Comparison of ENCODE assay signal across 23 cellular contexts in genomic region chr9:112542893-112543292, GRCh38.
"Had no signal": no experiment of that assay in that cellular context is flagged by ENCODE, and none has a peak within 500 bp of the region (broad histone marks: within the 10 kb centered on the region; RNA-seq: fewer than 3 reads in every experiment).

No MANE protein-coding gene starts in this region.

- H3K27me3 ChIP-seq: testis, transverse colon had no signal

- DNase-seq: activated CD4-positive, alpha-beta T cell treated with anti-CD3 and anti-CD28 coated beads for 4 hours; activated CD4-positive, alpha-beta T cell treated with anti-CD3 and anti-CD28 coated beads, Interleukin-2, amount 50 U/mL, for 4 hours; activated CD8-positive, alpha-beta memory T cell treated with anti-CD3 and anti-CD28 coated beads, Interleukin-2, amount 50 U/mL, for 48 hours; activated gamma-delta T cell; activated naive CD4-positive, alpha-beta T cell treated with anti-CD3 and anti-CD28 coated beads, Interleukin-2, amount 10 ng/mL, durations not matched to agents 7 days and 5 days; activated naive CD8-positive, alpha-beta T cell treated with anti-CD3 and anti-CD28 coated beads, Interleukin-2, amount 10 ng/mL, durations not matched to agents 7 days and 5 days; activated T-cell treated with anti-CD3 and anti-CD28 coated beads, Interleukin-2, amount 50 U/mL, for 24 hours; amniotic stem cell; caudate nucleus; head of caudate nucleus; naive thymus-derived CD8-positive, alpha-beta T cell; stimulated activated CD4-positive, alpha-beta T cell treated with anti-CD3 and anti-CD28 coated beads, Interleukin-12 subunit alpha, Interleukin-12 subunit beta, amount 100 ng/mL, for 4 hours; stimulated activated CD4-positive, alpha-beta T cell treated with anti-CD3 and anti-CD28 coated beads, Interleukin-4, amount 100 ng/mL, for 1 hour; stimulated activated naive CD8-positive, alpha-beta T cell treated with anti-CD3 and anti-CD28 coated beads, Interleukin-15, Interleukin-2, amounts not matched to agents 100 U/mL and 50 U/mL, for 24 hours; T-helper 1 cell; testis; transverse colon had no signal

- H3K4me3 Mint-ChIP-seq: activated naive CD4-positive, alpha-beta T cell treated with anti-CD3 and anti-CD28 coated beads, Interleukin-2, amount 10 ng/mL, durations not matched to agents 7 days and 5 days; activated naive CD8-positive, alpha-beta T cell treated with anti-CD3 and anti-CD28 coated beads, Interleukin-2, amount 10 ng/mL, durations not matched to agents 7 days and 5 days; activated T-cell treated with anti-CD3 and anti-CD28 coated beads, Interleukin-2, amount 50 U/mL, for 24 hours; naive thymus-derived CD8-positive, alpha-beta T cell; T-helper 2 cell treated with Interferon-gamma antibody and Interleukin-4, amounts not matched to agents 5 μg/mL and 100 μg/mL, for 36 hours had no signal

- H3K9me3 ChIP-seq: testis, transverse colon had no signal

- H3K9me3 Mint-ChIP-seq: activated T-cell treated with anti-CD3 and anti-CD28 coated beads, Interleukin-2, amount 50 U/mL, for 24 hours; T-helper 2 cell treated with Interferon-gamma antibody and Interleukin-4, amounts not matched to agents 5 μg/mL and 100 μg/mL, for 36 hours had no signal

- FAIRE-seq: astrocyte, urothelium cell line had no signal

- H3K27ac ChIP-seq: skin epidermis, testis, transverse colon had no signal

- H3K27me3 Mint-ChIP-seq: activated naive CD4-positive, alpha-beta T cell treated with anti-CD3 and anti-CD28 coated beads, Interleukin-2, amount 10 ng/mL, durations not matched to agents 7 days and 5 days; activated naive CD8-positive, alpha-beta T cell treated with anti-CD3 and anti-CD28 coated beads, Interleukin-2, amount 10 ng/mL, durations not matched to agents 7 days and 5 days; activated T-cell treated with anti-CD3 and anti-CD28 coated beads, Interleukin-2, amount 50 U/mL, for 24 hours; naive thymus-derived CD8-positive, alpha-beta T cell had no signal

- H3K36me3 ChIP-seq: transverse colon had no signal

- ATAC-seq: esophagus mucosa; naive thymus-derived CD8-positive, alpha-beta T cell; sciatic nerve; stimulated activated naive CD8-positive, alpha-beta T cell treated with anti-CD3 and anti-CD28 coated beads, Interleukin-15, Interleukin-2, amounts not matched to agents 100 U/mL and 50 U/mL, for 24 hours had no signal

- H3K27ac Mint-ChIP-seq: activated naive CD4-positive, alpha-beta T cell treated with anti-CD3 and anti-CD28 coated beads, Interleukin-2, amount 10 ng/mL, durations not matched to agents 7 days and 5 days; activated naive CD8-positive, alpha-beta T cell treated with anti-CD3 and anti-CD28 coated beads, Interleukin-2, amount 10 ng/mL, durations not matched to agents 7 days and 5 days; activated T-cell treated with anti-CD3 and anti-CD28 coated beads, Interleukin-2, amount 50 U/mL, for 24 hours; naive thymus-derived CD8-positive, alpha-beta T cell; T-helper 2 cell treated with Interferon-gamma antibody and Interleukin-4, amounts not matched to agents 5 μg/mL and 100 μg/mL, for 36 hours had no signal

- H3K4me3 ChIP-seq: skin epidermis, testis, transverse colon had no signal

- H3K36me3 Mint-ChIP-seq: activated naive CD4-positive, alpha-beta T cell treated with anti-CD3 and anti-CD28 coated beads, Interleukin-2, amount 10 ng/mL, durations not matched to agents 7 days and 5 days had no signal
